9 cellular contexts compared by ENCODE assay signal in genomic region chr22:20027966-20028854, GRCh38. TPM values are rescaled to one million over a fixed set of nuclear protein-coding genes. Genes with fewer than 3 reads are reported as not detected.
DNase-seq lines count a peak whose midpoint lies in the region; ATAC-seq and TF ChIP-seq lines count a peak whose summit lies in the region.
"Had no signal": no experiment of that assay in that cellular context is flagged by ENCODE, and none has a peak within 500 bp of the region (broad histone marks: within the 10 kb centered on the region; RNA-seq: fewer than 3 reads in every experiment).

No MANE protein-coding gene starts in this region.

- no peaks in the 10 kb centered on the region for H3K9me2 ChIP-seq in PC-3 (replicated peaks; ENCODE audit: low read length)

- intact Hi-C loops in natural killer cell (cut with micrococcal nuclease), result no loop called here
- intact Hi-C loops in PC-3 (cut with micrococcal nuclease), result loop anchor here (1.0 kb wide), 2 partner anchors 42 to 58 kb away; no protein-coding TSS in a partner anchor
- intact Hi-C loops in transverse colon (cut with DNase I; ENCODE audit: low total_unique reads), result no loop called here

- H3K9me3 ChIP-seq in PC-3 (ENCODE audit: low read length) (no peaks in the 10 kb centered on the region), fibroblast of lung (ENCODE audit: control insufficient read depth, insufficient read depth, low read depth, low read length) (no peaks in the 10 kb centered on the region), transverse colon (no peaks in the 10 kb centered on the region)
- H3K9me3 ChIP-seq: neutrophil had no signal

- peaks cover 10% of the 10 kb centered on the region for H3K79me2 ChIP-seq in PC-3 (ENCODE audit: low read length)
- H3K79me2 ChIP-seq in fibroblast of lung (ENCODE audit: control insufficient read depth, insufficient read depth, low read length), result peaks cover 1% of the 10 kb centered on the region

- peaks cover 33 to 48% of the 10 kb centered on the region in 2 donors for H3K4me1 Mint-ChIP-seq in natural killer cell
- peaks cover 17 to 32% of the 10 kb centered on the region in 2 donors for H3K4me1 Mint-ChIP-seq in natural killer cell treated with Interleukin-12 subunit alpha and Interleukin-12 subunit beta and Interleukin-15 and Interleukin-18, amount 100 ng/mL, for 72 hours (ENCODE audit: low read depth in 2 of 2)
- peaks cover 29 to 45% (median 41%) of the 10 kb centered on the region in 3 donors for H3K4me1 Mint-ChIP-seq in T-cell

- DNase-seq in natural killer cell (no peak), PC-3 (peak; percentile 21), fibroblast of lung (ENCODE audit: low read depth in 2 of 2) (peak in 1 of 2 donors; percentile 18), transverse colon (no peak), T1000 (lab: John Stamatoyannopoulos, UW) (no peak), T-cell (no peak)
- DNase-seq in natural killer cell treated with Interleukin-12 subunit alpha and Interleukin-12 subunit beta and Interleukin-15 and Interleukin-18, amount 100 ng/mL, for 72 hours (ENCODE audit: low spot score), result no peak

- H3K4me3 ChIP-seq in PC-3 (ENCODE audit: low read length) (no peak overlapping the region), fibroblast of lung (replicated peaks in 1 of 4; ENCODE audit: control extremely low read depth in 1 of 4, insufficient read depth in 1 of 4, low read depth in 3 of 4, low read length in 4 of 4) (no peak overlapping the region), transverse colon (no peak overlapping the region)

- H3K4me3 Mint-ChIP-seq in natural killer cell (no peak overlapping the region), T-cell (no peak overlapping the region)
- no peak overlapping the region for H3K4me3 Mint-ChIP-seq in natural killer cell treated with Interleukin-12 subunit alpha and Interleukin-12 subunit beta and Interleukin-15 and Interleukin-18, amount 100 ng/mL, for 72 hours

- TF ChIP-seq CTCF in natural killer cell (IDR thresholded peaks at IDR 0.05) (peak; percentile 9), PC-3 (conservative IDR thresholded peaks at IDR 0.05; ENCODE audit: low read depth, low read length) (peak; percentile 38; the same call in 1 of the 2 replicates), fibroblast of lung (conservative IDR thresholded peaks at IDR 0.05 in 1 of 2, IDR thresholded peaks at IDR 0.05 in 1 of 2; ENCODE audit: low read depth in 1 of 2, low read length in 2 of 2) (peak; percentile 24 to 51), transverse colon (IDR thresholded peaks at IDR 0.05) (peak in 3 of 5 experiments; percentile 23 to 41 (median 25))

- H3K36me3 Mint-ChIP-seq in natural killer cell (no peaks in the 10 kb centered on the region), T-cell (peaks cover 2% of the 10 kb centered on the region)
- H3K36me3 Mint-ChIP-seq in natural killer cell treated with Interleukin-12 subunit alpha and Interleukin-12 subunit beta and Interleukin-15 and Interleukin-18, amount 100 ng/mL, for 72 hours, result no peaks in the 10 kb centered on the region

- in situ Hi-C loops in transverse colon (cut with MboI; ENCODE audit: low pct_ligation_motif_present in 1 of 4, low pct_unique_long_range_greater_than_20kb in 1 of 4, low sequenced_read_pairs in 3 of 4), result loop anchor here in 1 of 4 donors (10.0 kb wide), 1 partner anchor 63 kb away; no protein-coding TSS in a partner anchor

- H3K36me3 ChIP-seq in PC-3 (ENCODE audit: low read depth, low read length) (no peaks in the 10 kb centered on the region), fibroblast of lung (ENCODE audit: control insufficient read depth, insufficient read depth, low read length) (no peaks in the 10 kb centered on the region), transverse colon (no peaks in the 10 kb centered on the region)

- H4K20me1 ChIP-seq in PC-3 (ENCODE audit: low read length) (no peaks in the 10 kb centered on the region), fibroblast of lung (ENCODE audit: control insufficient read depth, extremely low read depth, insufficient read depth, low read length) (no peaks in the 10 kb centered on the region)

- no peaks in the 10 kb centered on the region for H3F3A ChIP-seq in PC-3 (ENCODE audit: low read length, unreplicated experiment)

- H3K9ac ChIP-seq in PC-3 (ENCODE audit: low read length), result no peak overlapping the region
- H3K9ac ChIP-seq in fibroblast of lung (ENCODE audit: insufficient read depth, low read length), result no peak overlapping the region

- H3K27ac Mint-ChIP-seq in natural killer cell (no peak overlapping the region), T-cell (no peak overlapping the region)
- H3K27ac Mint-ChIP-seq in natural killer cell treated with Interleukin-12 subunit alpha and Interleukin-12 subunit beta and Interleukin-15 and Interleukin-18, amount 100 ng/mL, for 72 hours, result no peak overlapping the region

- CTCF ChIA-PET in PC-3 (lab: Charles Lee), result no interaction called here
- CTCF ChIA-PET in T-cell (lab: Charles Lee), result no interaction called here

- H3K9me3 Mint-ChIP-seq in natural killer cell (no peaks in the 10 kb centered on the region), T-cell (no peaks in the 10 kb centered on the region)
- no peaks in the 10 kb centered on the region for H3K9me3 Mint-ChIP-seq in natural killer cell treated with Interleukin-12 subunit alpha and Interleukin-12 subunit beta and Interleukin-15 and Interleukin-18, amount 100 ng/mL, for 72 hours

- 85 to 89% methylated on average over 5 to 12 of the region's 12 CpGs for WGBS in transverse colon (ENCODE audit: low coverage in 1 of 2), 2 donors

- POLR2A ChIA-PET in PC-3 (lab: Charles Lee; ENCODE audit: unreplicated experiment), result no interaction called here
- POLR2A ChIA-PET in T-cell (lab: Charles Lee), result no interaction called here

- H3K27ac ChIP-seq in PC-3 (ENCODE audit: low read length), result no peak overlapping the region
- H3K27ac ChIP-seq in fibroblast of lung (ENCODE audit: insufficient read depth, low read length), result no peak overlapping the region
- H3K27ac ChIP-seq in transverse colon, result no peak overlapping the region
- H3K27ac ChIP-seq: neutrophil had no signal

- ATAC-seq in natural killer cell, result peak in 2 of 3 donors; percentile 31 to 44
- no peak for ATAC-seq in natural killer cell treated with Interleukin-12 subunit alpha and Interleukin-12 subunit beta and Interleukin-15 and Interleukin-18, amount 100 ng/mL, for 72 hours
- peak; percentile 57 for ATAC-seq in PC-3
- ATAC-seq in T-cell (replicated peaks in 1 of 4), result no peak
- no peak for ATAC-seq in HG03571 (IDR thresholded peaks at IDR 0.05; ENCODE audit: unreplicated experiment)

- no peak overlapping the region for H3K4me2 ChIP-seq in PC-3 (ENCODE audit: low read length)
- no peak overlapping the region for H3K4me2 ChIP-seq in fibroblast of lung (ENCODE audit: extremely low read depth, insufficient read depth, low read length)

- H3K27me3 Mint-ChIP-seq in natural killer cell (ENCODE audit: low read depth in 2 of 2) (no peaks in the 10 kb centered on the region), T-cell (no peaks in the 10 kb centered on the region)
- no peaks in the 10 kb centered on the region for H3K27me3 Mint-ChIP-seq in natural killer cell treated with Interleukin-12 subunit alpha and Interleukin-12 subunit beta and Interleukin-15 and Interleukin-18, amount 100 ng/mL, for 72 hours

- H2AFZ ChIP-seq in PC-3 (ENCODE audit: low read length) (no peak overlapping the region), fibroblast of lung (ENCODE audit: low read length) (no peak overlapping the region)

- H3K4me1 ChIP-seq in PC-3 (ENCODE audit: insufficient read depth, low read length), result no peaks in the 10 kb centered on the region
- no peaks in the 10 kb centered on the region for H3K4me1 ChIP-seq in fibroblast of lung (ENCODE audit: control insufficient read depth, extremely low read depth, insufficient read depth, low read length)
- peaks cover 0 to 13% (median 1%) of the 10 kb centered on the region in 4 donors for H3K4me1 ChIP-seq in transverse colon

- TF ChIP-seq POLR2A in transverse colon (IDR thresholded peaks at IDR 0.05), result no peak

- BruUV-seq in PC-3 (replicated peaks; lab: Mats Ljungman, UMichigan), result no TSS peak

- TF ChIP-seq EP300 in transverse colon (IDR thresholded peaks at IDR 0.05; ENCODE audit: low read depth), result no peak

- H3K27me3 ChIP-seq in PC-3 (ENCODE audit: low read length) (no peaks in the 10 kb centered on the region), fibroblast of lung (ENCODE audit: control insufficient read depth, insufficient read depth, low read length) (no peaks in the 10 kb centered on the region), transverse colon (no peaks in the 10 kb centered on the region)
- H3K27me3 ChIP-seq: neutrophil had no signal

RNA-seq across cellular contexts. Expression of gene TANGO2, which starts 7.3 kb away (rescaled TPM):
- total RNA-seq in natural killer cell (10 to 100 TPM; 33.3 to 53.0 (median 46.2) TPM), PC-3 (2014; rRNA removed) (23.5 and 33.7 TPM in 2 replicates), fibroblast of lung (33.4 and 52.8 TPM in 2 replicates), transverse colon (100 to 1,000 TPM in 1 of 4 donors, 10 to 100 TPM in 3; 32.9 to 101 (median 50.6) TPM), T-cell (10 to 100 TPM; 29.9 to 48.4 (median 43.7) TPM)
- 10 to 100 TPM; 50.5 to 61.6 TPM for total RNA-seq in natural killer cell treated with Interleukin-12 subunit alpha and Interleukin-12 subunit beta and Interleukin-15 and Interleukin-18, amount 100 ng/mL, for 72 hours
- polyA plus RNA-seq in fibroblast of lung, result 28.3 and 41.3 TPM in 2 replicates
- polyA plus RNA-seq in fibroblast of lung (2012), result 21.0 and 22.2 TPM in 2 replicates
- 49.5 and 66.6 TPM in 2 replicates for polyA minus RNA-seq in fibroblast of lung (ENCODE audit: low replicate concordance)

RNA-seq across cellular contexts. Expression of gene ARVCF, which starts 11.6 kb away (rescaled TPM):
- 10 to 100 TPM; 37.8 to 62.0 (median 38.7) TPM for total RNA-seq in natural killer cell
- 1 to 10 TPM; 3.7 to 3.8 TPM for total RNA-seq in natural killer cell treated with Interleukin-12 subunit alpha and Interleukin-12 subunit beta and Interleukin-15 and Interleukin-18, amount 100 ng/mL, for 72 hours
- total RNA-seq in PC-3 (2014; rRNA removed), result 19.7 and 20.0 TPM in 2 replicates
- total RNA-seq in fibroblast of lung, result 13.9 and 15.7 TPM in 2 replicates
- polyA plus RNA-seq in fibroblast of lung, result 2.0 and 2.6 TPM in 2 replicates
- 3.5 and 7.1 TPM in 2 replicates for polyA plus RNA-seq in fibroblast of lung (2012)
- polyA minus RNA-seq in fibroblast of lung (ENCODE audit: low replicate concordance), result 1.1 and 8.5 TPM in 2 replicates
- 10 to 100 TPM; 15.3 to 81.6 (median 19.3) TPM for total RNA-seq in transverse colon
- total RNA-seq in T-cell, result 1 to 10 TPM; 2.5 to 8.6 (median 6.4) TPM

RNA-seq across cellular contexts. Expression of gene DGCR8, which starts 51.8 kb away (rescaled TPM):
- total RNA-seq in natural killer cell (10 to 100 TPM; 45.3 to 64.7 (median 64.0) TPM), PC-3 (2014; rRNA removed) (41.7 and 43.6 TPM in 2 replicates), fibroblast of lung (21.3 and 26.2 TPM in 2 replicates), transverse colon (100 to 1,000 TPM in 1 of 4 donors, 10 to 100 TPM in 3; 34.3 to 182 (median 64.7) TPM), T-cell (10 to 100 TPM; 38.4 to 48.1 (median 45.1) TPM)
- 10 to 100 TPM; 60.1 to 89.5 TPM for total RNA-seq in natural killer cell treated with Interleukin-12 subunit alpha and Interleukin-12 subunit beta and Interleukin-15 and Interleukin-18, amount 100 ng/mL, for 72 hours
- 18.8 and 21.6 TPM in 2 replicates for polyA plus RNA-seq in fibroblast of lung
- 16.4 and 19.0 TPM in 2 replicates for polyA plus RNA-seq in fibroblast of lung (2012)
- polyA minus RNA-seq in fibroblast of lung (ENCODE audit: low replicate concordance), result 22.8 and 47.0 TPM in 2 replicates

Comparison
In these comparisons a context has a peak if more than half of its experiments do, and no peak if none do; other contexts are left out.
1. ATAC-seq: peak in natural killer cell (2 of 3) and PC-3 (single experiment); none in natural killer cell treated with Interleukin-12 subunit alpha and Interleukin-12 subunit beta and Interleukin-15 and Interleukin-18, amount 100 ng/mL, for 72 hours (0 of 2), T-cell (0 of 4) and HG03571 (single experiment).
2. Peak in every context shown above with its lines, with median percentiles within 50 percentile points of each other: CTCF ChIP-seq.